Comparison of ENCODE assay signal across 19 cellular contexts in the genomic region with DNA sequence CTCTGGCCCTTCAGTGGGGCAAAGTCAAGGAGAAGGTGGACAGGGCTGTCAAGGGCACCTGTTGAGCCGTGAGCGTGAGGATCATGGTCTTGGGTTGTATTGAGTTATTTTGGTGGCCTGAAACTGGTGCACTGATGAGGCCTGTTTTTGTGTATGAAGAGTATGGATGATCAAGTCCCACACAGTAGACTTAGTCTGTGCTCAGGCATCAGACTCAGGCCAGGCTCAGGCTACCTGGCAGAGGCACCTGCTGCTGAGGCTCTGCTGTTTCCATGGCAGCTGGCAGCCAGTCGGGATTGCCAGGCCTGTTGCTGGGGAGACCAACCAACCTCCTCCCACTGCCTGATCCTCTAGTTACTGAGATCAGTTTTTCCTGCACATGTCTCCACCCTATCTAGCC. TPM values are rescaled to one million over a fixed set of nuclear protein-coding genes. Genes with fewer than 3 reads are reported as not detected.
A peak's percentile ranks its signal among the peaks of the same experiment; 100 is the strongest.
DNase-seq lines count a peak whose midpoint lies in the region; ATAC-seq and TF ChIP-seq lines count a peak whose summit lies in the region.
"Had no signal": no experiment of that assay in that cellular context is flagged by ENCODE, and none has a peak within 500 bp of the region (broad histone marks: within the 10 kb centered on the region; RNA-seq: fewer than 3 reads in every experiment).

No MANE protein-coding gene starts in this region.

- H3K4me3 Mint-ChIP-seq in activated T-cell treated with anti-CD3 and anti-CD28 coated beads, Interleukin-2, amount 50 U/mL, for 72 hours: no peak overlapping the region
- no peak overlapping the region for H3K4me3 Mint-ChIP-seq in immature natural killer cell
- H3K4me3 Mint-ChIP-seq in mesothelial cell of epicardium: no peak overlapping the region
- H3K4me3 Mint-ChIP-seq: activated CD4-positive, alpha-beta T cell treated with anti-CD3 and anti-CD28 coated beads, Interleukin-2, amount 10 ng/mL, durations not matched to agents 24 days and 14 days had no signal

- no peaks in the 10 kb centered on the region for H3K9me3 Mint-ChIP-seq in activated T-cell treated with anti-CD3 and anti-CD28 coated beads, Interleukin-2, amount 50 U/mL, for 72 hours
- H3K9me3 Mint-ChIP-seq in immature natural killer cell: no peaks in the 10 kb centered on the region
- no peaks in the 10 kb centered on the region for H3K9me3 Mint-ChIP-seq in mesothelial cell of epicardium
- H3K9me3 Mint-ChIP-seq: activated CD4-positive, alpha-beta T cell treated with anti-CD3 and anti-CD28 coated beads, Interleukin-2, amount 10 ng/mL, durations not matched to agents 24 days and 14 days; activated T-helper 2 cell treated with anti-CD3 and anti-CD28 coated beads, Interferon-gamma antibody, Interleukin-2, Interleukin-4, amounts not matched to agents 10 μg/mL and 5 μg/mL and 100 μg/mL, durations not matched to agents 14 hours and 24 hours and 36 hours had no signal

- no peak for TF ChIP-seq CTCF in mesothelial cell of epicardium (IDR thresholded peaks at IDR 0.05; ENCODE audit: unreplicated experiment)

- intact Hi-C loops in head of caudate nucleus (cut with DNase I): no loop called here

- ATAC-seq in activated T-cell treated with anti-CD3 and anti-CD28 coated beads, Interleukin-2, amount 50 U/mL, for 72 hours (replicated peaks in 1 of 2): no peak

- H3K27ac Mint-ChIP-seq in activated T-cell treated with anti-CD3 and anti-CD28 coated beads, Interleukin-2, amount 50 U/mL, for 72 hours: no peak overlapping the region
- H3K27ac Mint-ChIP-seq in immature natural killer cell (no peak overlapping the region), mesothelial cell of epicardium (no peak overlapping the region)
- H3K27ac Mint-ChIP-seq: activated CD4-positive, alpha-beta T cell treated with anti-CD3 and anti-CD28 coated beads, Interleukin-2, amount 10 ng/mL, durations not matched to agents 24 days and 14 days; activated T-helper 2 cell treated with anti-CD3 and anti-CD28 coated beads, Interferon-gamma antibody, Interleukin-2, Interleukin-4, amounts not matched to agents 10 μg/mL and 5 μg/mL and 100 μg/mL, durations not matched to agents 14 hours and 24 hours and 36 hours had no signal

- H3K36me3 Mint-ChIP-seq in activated T-cell treated with anti-CD3 and anti-CD28 coated beads, Interleukin-2, amount 50 U/mL, for 72 hours (ENCODE audit: insufficient read depth in 2 of 2): peaks cover 0 to 3% of the 10 kb centered on the region in 2 donors
- peaks cover 0 to 4% (median 0%) of the 10 kb centered on the region in 3 donors for H3K36me3 Mint-ChIP-seq in immature natural killer cell
- H3K36me3 Mint-ChIP-seq in mesothelial cell of epicardium: peaks cover 3% of the 10 kb centered on the region

- H3K4me1 Mint-ChIP-seq in activated T-cell treated with anti-CD3 and anti-CD28 coated beads, Interleukin-2, amount 50 U/mL, for 72 hours (ENCODE audit: low read depth): peaks cover 27% of the 10 kb centered on the region
- H3K4me1 Mint-ChIP-seq in immature natural killer cell (peaks cover 8 to 16% of the 10 kb centered on the region in 2 donors), mesothelial cell of epicardium (peaks cover 28% of the 10 kb centered on the region)

- peaks cover 39% of the 10 kb centered on the region for H3K27me3 Mint-ChIP-seq in activated T-cell treated with anti-CD3 and anti-CD28 coated beads, Interleukin-2, amount 50 U/mL, for 72 hours (ENCODE audit: low read depth)
- H3K27me3 Mint-ChIP-seq in immature natural killer cell (ENCODE audit: low read depth in 3 of 3): peaks cover 7 to 23% (median 19%) of the 10 kb centered on the region in 3 donors
- H3K27me3 Mint-ChIP-seq in mesothelial cell of epicardium (ENCODE audit: low read depth): peaks cover 64% of the 10 kb centered on the region

- DNase-seq in Ammon's horn (ENCODE audit: low spot score) (peak; percentile 78), DMS79 (lab: John Stamatoyannopoulos, UW) (peak; percentile 61), NCI-H526 (lab: John Stamatoyannopoulos, UW) (peak; percentile 62 to 79), head of caudate nucleus (peak in 34 of 42 donors; percentile 42 to 92 (median 72)), GF-D8 (lab: John Stamatoyannopoulos, UW) (no peak), immature natural killer cell (no peak), mesothelial cell of epicardium (ENCODE audit: low spot score in 2 of 2, unreplicated experiment in 2 of 2) (no peak)
- DNase-seq in activated T-cell treated with anti-CD3 and anti-CD28 coated beads, Interleukin-2, amount 50 U/mL, for 72 hours: no peak
- DNase-seq: activated CD4-positive, alpha-beta T cell treated with anti-CD3 and anti-CD28 coated beads, Interleukin-2, amount 10 ng/mL, durations not matched to agents 24 days and 14 days; DND-41; effector memory CD4-positive, alpha-beta T cell; foreskin fibroblast; mesendoderm; MG63; NCI-H524 treated with DMSO at 0.1 percent for 48 hours; T-helper 9 cell had no signal

RNA-seq across cellular contexts. Expression of gene JPH4, which starts 5.2 kb away (rescaled TPM):
- total RNA-seq in activated T-cell treated with anti-CD3 and anti-CD28 coated beads, Interleukin-2, amount 50 U/mL, for 72 hours: 1 to 10 TPM; 1.2 to 1.5 TPM
- polyA plus RNA-seq in immature natural killer cell: under 1 TPM in 1 of 3 donors, not detected in 2; 0.10 TPM
- 6.4 to 7.4 TPM (median 7.3 TPM) in 3 replicates for total RNA-seq in mesothelial cell of epicardium
- total RNA-seq: activated CD4-positive, alpha-beta T cell treated with anti-CD3 and anti-CD28 coated beads, Interleukin-2, amount 10 ng/mL, durations not matched to agents 24 days and 14 days; HT-29 had no signal
- polyA plus RNA-seq: AG04450 had no signal

RNA-seq across cellular contexts. Expression of gene AP1G2, which starts 5.8 kb away (rescaled TPM):
- 100 to 1,000 TPM; 211 to 233 TPM for total RNA-seq in activated T-cell treated with anti-CD3 and anti-CD28 coated beads, Interleukin-2, amount 50 U/mL, for 72 hours
- 10 to 100 TPM; 62.9 to 80.7 (median 64.4) TPM for polyA plus RNA-seq in immature natural killer cell
- total RNA-seq in mesothelial cell of epicardium: 268 to 271 TPM (median 269 TPM) in 3 replicates

RNA-seq across cellular contexts. Expression of gene THTPA, which starts 17.3 kb away (rescaled TPM):
- total RNA-seq in activated T-cell treated with anti-CD3 and anti-CD28 coated beads, Interleukin-2, amount 50 U/mL, for 72 hours: 1 to 10 TPM; 6.5 to 7.4 TPM
- 10 to 100 TPM; 17.5 to 20.6 (median 19.5) TPM for polyA plus RNA-seq in immature natural killer cell
- total RNA-seq in mesothelial cell of epicardium: 13.9 to 17.7 TPM (median 15.2 TPM) in 3 replicates

RNA-seq across cellular contexts. Expression of gene ZFHX2, which starts 21.8 kb away (rescaled TPM):
- 1 to 10 TPM; 1.9 to 3.7 TPM for total RNA-seq in activated T-cell treated with anti-CD3 and anti-CD28 coated beads, Interleukin-2, amount 50 U/mL, for 72 hours
- polyA plus RNA-seq in immature natural killer cell: under 1 TPM in 1 of 3 donors, not detected in 2; 0.12 TPM
- 9.8 to 14.4 TPM (median 13.7 TPM) in 3 replicates for total RNA-seq in mesothelial cell of epicardium

Comparison
In these comparisons a context has a peak if more than half of its experiments do, and no peak if none do; other contexts are left out.
1. DNase-seq: peak in Ammon's horn (single experiment), DMS79 (single experiment), NCI-H526 (2 of 2) and head of caudate nucleus (34 of 42); none in GF-D8 (single experiment), activated T-cell treated with anti-CD3 and anti-CD28 coated beads, Interleukin-2, amount 50 U/mL, for 72 hours (0 of 2), immature natural killer cell (0 of 3) and mesothelial cell of epicardium (0 of 2).